In the genomic region with DNA sequence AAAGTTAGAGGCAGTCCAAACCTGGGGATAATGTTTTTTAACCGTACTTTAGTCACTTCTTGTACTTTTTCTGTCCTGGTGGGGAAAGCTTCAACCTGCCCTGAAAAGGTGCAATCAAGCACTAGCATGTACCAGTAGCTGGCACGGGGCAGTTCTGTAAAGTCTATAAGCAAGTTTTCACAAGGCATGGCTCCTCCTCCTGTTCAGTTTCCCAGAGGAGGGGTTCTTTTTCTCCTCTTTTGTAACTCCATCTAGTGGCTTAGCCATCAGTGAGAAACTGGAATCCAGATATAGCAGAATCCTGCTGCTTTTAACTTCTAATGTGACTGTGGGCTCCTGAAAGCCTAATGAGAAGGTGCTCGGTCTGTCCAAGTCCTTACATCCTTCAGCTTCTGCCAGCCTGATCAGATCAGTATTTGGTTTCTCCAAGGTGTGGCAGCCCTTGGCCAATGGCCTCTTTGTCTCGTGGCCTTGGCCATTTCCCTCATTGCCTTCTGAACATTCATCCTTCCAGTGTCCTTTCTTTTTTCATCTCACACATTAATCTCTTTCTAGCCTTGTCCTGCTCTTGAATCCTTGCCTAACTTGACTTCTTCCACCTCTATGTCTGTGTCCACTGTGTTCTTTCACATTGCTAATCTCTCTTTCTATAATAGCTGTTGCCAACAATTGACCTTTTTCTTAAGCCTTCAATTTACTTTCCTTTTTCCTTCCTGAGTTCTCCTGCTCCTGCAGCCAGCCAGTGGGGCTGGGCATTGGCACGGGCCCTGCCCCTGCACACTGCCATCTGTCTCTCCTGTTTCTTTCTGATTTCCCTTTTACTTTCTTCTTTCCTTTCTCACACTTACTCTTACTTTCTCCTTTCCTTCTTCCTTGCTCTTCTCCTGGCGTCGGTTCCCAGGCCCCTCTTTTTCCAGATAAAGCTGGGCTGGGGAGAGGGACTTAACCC, we compare ENCODE assay signal across 10 cellular contexts.
A peak's percentile ranks its signal among the peaks of the same experiment; 100 is the strongest.
DNase-seq lines count a peak whose midpoint lies in the region; ATAC-seq and TF ChIP-seq lines count a peak whose summit lies in the region.
"Had no signal": no experiment of that assay in that cellular context is flagged by ENCODE, and none has a peak within 500 bp of the region (broad histone marks: within the 10 kb centered on the region; RNA-seq: fewer than 3 reads in every experiment).

No MANE protein-coding gene starts in this region.

- H3K27me3 ChIP-seq in BLaER1 treated with 17β-estradiol and CSF1 and Interleukin-3, amounts not matched to agents 10 nM and 100 nM, result no peaks in the 10 kb centered on the region
- H3K27me3 ChIP-seq in duodenal mucosa (ENCODE audit: control insufficient read depth in 1 of 2, insufficient read depth in 2 of 2, low read length in 2 of 2) (no peaks in the 10 kb centered on the region), osteoblast (ENCODE audit: insufficient read depth, low read length) (no peaks in the 10 kb centered on the region)

- 0 out of 22 replicates have a peak overlapping the region, but pooled peaks of 1 of the 11 experiments have one; percentile 67 for H3K9ac ChIP-seq in BLaER1 treated with 17β-estradiol and CSF1 and Interleukin-3, amounts not matched to agents 10 nM and 100 nM
- H3K9ac ChIP-seq in duodenal mucosa (ENCODE audit: low read depth in 1 of 2, low read length in 2 of 2), result no peak overlapping the region

- no peaks in the 10 kb centered on the region for H4K20me1 ChIP-seq in BLaER1 treated with 17β-estradiol and CSF1 and Interleukin-3, amounts not matched to agents 10 nM and 100 nM
- H4K20me1 ChIP-seq in osteoblast (ENCODE audit: insufficient read depth, low read length), result no peaks in the 10 kb centered on the region

- H3K4me1 ChIP-seq in BLaER1 treated with 17β-estradiol and CSF1 and Interleukin-3, amounts not matched to agents 10 nM and 100 nM, result peaks cover 0 to 8% (median 5%) of the 10 kb centered on the region in 10 experiments; a peak in 7 of 20 replicates
- H3K4me1 ChIP-seq in duodenal mucosa (ENCODE audit: control insufficient read depth in 1 of 2, insufficient read depth in 2 of 2, low read length in 2 of 2) (peaks cover 5 to 11% of the 10 kb centered on the region in 2 donors), osteoblast (ENCODE audit: insufficient read depth, low read length) (peaks cover 13% of the 10 kb centered on the region)
- H3K4me1 ChIP-seq: Caco-2 had no signal

- H3K4me2 ChIP-seq in BLaER1 treated with 17β-estradiol and CSF1 and Interleukin-3, amounts not matched to agents 10 nM and 100 nM, result peak overlapping the region in 10 of 11 experiments; percentile 53 to 75 (median 64); a peak in 12 of 22 replicates
- H3K4me2 ChIP-seq in osteoblast (ENCODE audit: insufficient read depth, low read length), result peak overlapping the region; percentile 93

- H3K27ac ChIP-seq in BLaER1 treated with 17β-estradiol and CSF1 and Interleukin-3, amounts not matched to agents 10 nM and 100 nM, result no peak overlapping the region
- no peak overlapping the region for H3K27ac ChIP-seq in duodenal mucosa (ENCODE audit: low read depth, low read length)
- H3K27ac ChIP-seq in osteoblast (ENCODE audit: low read depth, low read length), result no peak overlapping the region

- no peaks in the 10 kb centered on the region for H3K9me3 ChIP-seq in BLaER1 treated with 17β-estradiol and CSF1 and Interleukin-3, amounts not matched to agents 10 nM and 100 nM (replicated peaks in 1 of 11)
- H3K9me3 ChIP-seq in duodenal mucosa (ENCODE audit: control insufficient read depth in 1 of 2, low read length in 2 of 2) (no peaks in the 10 kb centered on the region), osteoblast (ENCODE audit: low read depth, low read length) (no peaks in the 10 kb centered on the region)
- H3K9me3 ChIP-seq: Caco-2 had no signal

- H3K36me3 ChIP-seq in BLaER1 treated with 17β-estradiol and CSF1 and Interleukin-3, amounts not matched to agents 10 nM and 100 nM, result no peaks in the 10 kb centered on the region
- H3K36me3 ChIP-seq in duodenal mucosa (ENCODE audit: control insufficient read depth in 1 of 2, insufficient read depth in 2 of 2, low read length in 2 of 2) (no peaks in the 10 kb centered on the region), osteoblast (ENCODE audit: insufficient read depth, low read length) (no peaks in the 10 kb centered on the region)

- no peak for ATAC-seq in GM18502 (IDR thresholded peaks at IDR 0.05; ENCODE audit: poor library complexity, unreplicated experiment)
- ATAC-seq in HG03565 (IDR thresholded peaks at IDR 0.05; ENCODE audit: unreplicated experiment), result no peak

- H3K79me2 ChIP-seq in osteoblast (ENCODE audit: insufficient read depth, low read length), result no peaks in the 10 kb centered on the region

- no peak overlapping the region for H3K4me3 ChIP-seq in BLaER1 treated with 17β-estradiol and CSF1 and Interleukin-3, amounts not matched to agents 10 nM and 100 nM
- H3K4me3 ChIP-seq in duodenal mucosa (ENCODE audit: low read depth in 1 of 2, low read length in 2 of 2) (peak overlapping the region; percentile 69 to 71), osteoblast (ENCODE audit: insufficient read depth, low read length) (peak overlapping the region; percentile 71)

- peak overlapping the region; percentile 82 for H2AFZ ChIP-seq in osteoblast (ENCODE audit: low read length)

- DNase-seq in osteoblast (ENCODE audit: insufficient read length, low spot score, missing footprints) (no peak), NCI-H1930 (lab: John Stamatoyannopoulos, UW) (no peak)
- DNase-seq in activated CD8-positive, alpha-beta memory T cell treated with anti-CD3 and anti-CD28 coated beads, Interleukin-2, amount 50 U/mL, for 48 hours, result no peak
- DNase-seq: Caco-2, NCI-H446 treated with DMSO at 0.1 percent for 48 hours had no signal

- TF ChIP-seq CTCF in LNCAP (IDR thresholded peaks at IDR 0.05) (peak; percentile 8; the same call in 1 of the 2 replicates), osteoblast (IDR thresholded peaks at IDR 0.05; ENCODE audit: extremely low read depth, low read depth, low read length) (peak; percentile 21)

Comparison
In these comparisons a context has a peak if more than half of its experiments do, and no peak if none do; other contexts are left out.
1. H3K4me3 ChIP-seq: peak in duodenal mucosa (2 of 2) and osteoblast (single experiment); none in BLaER1 treated with 17β-estradiol and CSF1 and Interleukin-3, amounts not matched to agents 10 nM and 100 nM (0 of 10).